ENCODE assay signal across 1 cellular context in the genomic region with DNA sequence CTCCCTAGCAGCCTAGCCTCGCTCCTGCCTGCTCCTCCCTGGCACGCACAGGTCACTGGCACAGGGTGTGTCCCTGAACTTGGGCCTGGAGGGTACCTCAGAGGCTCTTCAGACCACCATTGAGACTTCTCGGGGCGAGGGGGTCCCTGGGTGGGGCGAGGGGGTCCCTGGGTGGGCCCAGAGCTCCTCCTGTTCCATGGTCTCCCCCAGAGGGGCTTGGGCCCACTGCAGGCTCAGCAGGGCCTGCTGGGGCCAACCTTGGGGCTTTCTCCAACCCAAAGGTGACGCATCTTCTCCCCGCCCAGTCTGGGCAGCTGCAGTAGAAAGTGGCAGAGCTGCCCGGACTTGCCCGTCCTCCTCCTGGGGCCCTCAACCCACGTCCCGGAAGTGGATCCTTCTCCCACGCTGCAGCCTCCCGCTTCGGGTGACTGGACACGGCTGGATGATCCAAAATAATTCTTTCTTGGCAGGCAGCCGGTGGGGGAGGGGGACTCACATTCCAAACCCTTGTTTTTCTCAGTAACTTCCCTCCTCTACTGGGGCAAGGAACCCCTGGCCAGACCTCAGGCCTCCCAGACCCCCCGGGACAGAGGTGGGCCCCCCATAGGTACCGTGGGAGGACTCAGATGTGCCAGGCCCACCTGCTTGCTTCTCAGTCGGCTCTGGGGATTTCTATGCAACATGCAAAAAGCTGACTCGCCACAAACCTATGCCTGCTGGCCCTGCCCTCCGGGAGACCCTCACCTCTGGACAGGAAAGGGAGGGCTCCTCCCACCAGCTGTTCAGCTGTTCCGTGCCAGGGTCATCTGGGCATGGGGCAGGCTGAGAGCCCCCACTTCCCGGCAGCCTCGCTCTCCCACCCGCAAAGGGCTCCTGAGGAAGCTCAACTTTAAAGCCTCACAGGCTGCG.
TF ChIP-seq lines count a peak whose summit lies in the region.

No MANE protein-coding gene starts in this region.

TF ChIP-seq in HepG2, 621 proteins besides CTCF, POLR2A, EP300 and RAD21 (continued from another document and continues in another):
- TF ChIP-seq DMAP1 (CRISPR knock-in tag; IDR thresholded peaks at IDR 0.05) (peak; percentile 23; the same call in 1 of the 2 replicates), MAX (IDR thresholded peaks at IDR 0.05) (no peak), TEF (CRISPR knock-in tag; IDR thresholded peaks at IDR 0.05) (no peak), ZNF609 (CRISPR knock-in tag; IDR thresholded peaks at IDR 0.05; ENCODE audit: borderline replicate concordance) (0 out of 2 replicates have a peak, but pooled peaks have one; percentile 30), ZKSCAN5 (CRISPR knock-in tag; IDR thresholded peaks at IDR 0.05) (no peak), SNRNP70 (IDR thresholded peaks at IDR 0.05; ENCODE audit: low read depth, low read length) (no peak), PTBP1 (IDR thresholded peaks at IDR 0.05; ENCODE audit: low read depth, low read length, poor library complexity, severe bottlenecking) (no peak), ZNF496 (CRISPR knock-in tag; IDR thresholded peaks at IDR 0.05; ENCODE audit: insufficient replicate concordance) (no peak), NPAS2 (CRISPR knock-in tag; IDR thresholded peaks at IDR 0.05; ENCODE audit: borderline replicate concordance) (no peak), MED1 (CRISPR knock-in tag; IDR thresholded peaks at IDR 0.05) (no peak), ZIK1 (CRISPR knock-in tag; IDR thresholded peaks at IDR 0.05; ENCODE audit: borderline replicate concordance, low read depth) (no peak), MXD4 (CRISPR knock-in tag; IDR thresholded peaks at IDR 0.05) (no peak), RFXAP (CRISPR knock-in tag; IDR thresholded peaks at IDR 0.05; ENCODE audit: borderline replicate concordance) (no peak), HDAC2 (CRISPR knock-in tag; IDR thresholded peaks at IDR 0.05) (no peak; the same call in 1 of the 2 replicates), FOXO1 (CRISPR knock-in tag; IDR thresholded peaks at IDR 0.05) (no peak), CHCHD3 (CRISPR knock-in tag; IDR thresholded peaks at IDR 0.05) (0 out of 2 replicates have a peak, but pooled peaks have one; percentile 43), NR2F6 (IDR thresholded peaks at IDR 0.05) (no peak), NR2F6 (CRISPR knock-in tag; IDR thresholded peaks at IDR 0.05) (0 out of 2 replicates have a peak, but pooled peaks have one; percentile 17), CCAR2 (optimal IDR thresholded peaks at IDR 0.05; ENCODE audit: low read depth, low read length) (no peak), ZNF782 (CRISPR knock-in tag; IDR thresholded peaks at IDR 0.05; ENCODE audit: borderline replicate concordance) (no peak), MYNN (CRISPR knock-in tag; IDR thresholded peaks at IDR 0.05; ENCODE audit: low read depth) (no peak), ZNF746 (CRISPR knock-in tag; IDR thresholded peaks at IDR 0.05) (peak; percentile 78; the same call in 1 of the 2 replicates), NCOA1 (CRISPR knock-in tag; IDR thresholded peaks at IDR 0.05) (no peak), POLR2AphosphoS5 (IDR thresholded peaks at IDR 0.05; ENCODE audit: low read depth, low read length) (no peak), SMAD3 (CRISPR knock-in tag; IDR thresholded peaks at IDR 0.05) (no peak), ZSCAN20 (CRISPR knock-in tag; IDR thresholded peaks at IDR 0.05; ENCODE audit: borderline replicate concordance) (no peak), MTERF4 (CRISPR knock-in tag; IDR thresholded peaks at IDR 0.05) (no peak), ARNT2 (CRISPR knock-in tag; IDR thresholded peaks at IDR 0.05; ENCODE audit: low read depth) (peak; percentile 50; the same call in 1 of the 2 replicates), XBP1 (CRISPR knock-in tag; IDR thresholded peaks at IDR 0.05) (no peak), PRPF4 (IDR thresholded peaks at IDR 0.05; ENCODE audit: low read depth, low read length, poor library complexity, severe bottlenecking) (no peak), ZNF781 (CRISPR knock-in tag; IDR thresholded peaks at IDR 0.05; ENCODE audit: borderline replicate concordance, not compliant biosample characterization) (no peak), ZNF143 (CRISPR knock-in tag; IDR thresholded peaks at IDR 0.05) (no peak), CCDC6 (CRISPR knock-in tag; IDR thresholded peaks at IDR 0.05) (no peak), ZNF503 (CRISPR knock-in tag; IDR thresholded peaks at IDR 0.05) (no peak), KLF15 (CRISPR knock-in tag; IDR thresholded peaks at IDR 0.05; ENCODE audit: borderline replicate concordance) (no peak), HNF4G (IDR thresholded peaks at IDR 0.05; ENCODE audit: borderline replicate concordance, low read depth, low read length) (no peak), HNF4G (CRISPR knock-in tag; IDR thresholded peaks at IDR 0.05; ENCODE audit: borderline replicate concordance, low read depth) (no peak), KAT7 (CRISPR knock-in tag; IDR thresholded peaks at IDR 0.05; ENCODE audit: borderline replicate concordance) (no peak), PAF1 (CRISPR knock-in tag; IDR thresholded peaks at IDR 0.05) (no peak), NBN (conservative IDR thresholded peaks at IDR 0.05) (no peak), ETV6 (CRISPR knock-in tag; conservative IDR thresholded peaks at IDR 0.05) (no peak), SSRP1 (CRISPR knock-in tag; IDR thresholded peaks at IDR 0.05) (no peak), ZBTB37 (CRISPR knock-in tag; IDR thresholded peaks at IDR 0.05) (no peak), ZNF101 (CRISPR knock-in tag; IDR thresholded peaks at IDR 0.05; ENCODE audit: borderline replicate concordance, low read depth) (no peak), SETDB1 (CRISPR knock-in tag; IDR thresholded peaks at IDR 0.05; ENCODE audit: borderline replicate concordance) (no peak), MTF2 (CRISPR knock-in tag; IDR thresholded peaks at IDR 0.05; ENCODE audit: borderline replicate concordance) (no peak), ZBTB21 (CRISPR knock-in tag; IDR thresholded peaks at IDR 0.05) (no peak)
- TF ChIP-seq, protein P1, sequence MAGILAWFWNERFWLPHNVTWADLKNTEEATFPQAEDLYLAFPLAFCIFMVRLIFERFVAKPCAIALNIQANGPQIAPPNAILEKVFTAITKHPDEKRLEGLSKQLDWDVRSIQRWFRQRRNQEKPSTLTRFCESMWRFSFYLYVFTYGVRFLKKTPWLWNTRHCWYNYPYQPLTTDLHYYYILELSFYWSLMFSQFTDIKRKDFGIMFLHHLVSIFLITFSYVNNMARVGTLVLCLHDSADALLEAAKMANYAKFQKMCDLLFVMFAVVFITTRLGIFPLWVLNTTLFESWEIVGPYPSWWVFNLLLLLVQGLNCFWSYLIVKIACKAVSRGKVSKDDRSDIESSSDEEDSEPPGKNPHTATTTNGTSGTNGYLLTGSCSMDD (CRISPR knock-in tag; IDR thresholded peaks at IDR 0.05) = no peak
- TF ChIP-seq, protein P2, sequence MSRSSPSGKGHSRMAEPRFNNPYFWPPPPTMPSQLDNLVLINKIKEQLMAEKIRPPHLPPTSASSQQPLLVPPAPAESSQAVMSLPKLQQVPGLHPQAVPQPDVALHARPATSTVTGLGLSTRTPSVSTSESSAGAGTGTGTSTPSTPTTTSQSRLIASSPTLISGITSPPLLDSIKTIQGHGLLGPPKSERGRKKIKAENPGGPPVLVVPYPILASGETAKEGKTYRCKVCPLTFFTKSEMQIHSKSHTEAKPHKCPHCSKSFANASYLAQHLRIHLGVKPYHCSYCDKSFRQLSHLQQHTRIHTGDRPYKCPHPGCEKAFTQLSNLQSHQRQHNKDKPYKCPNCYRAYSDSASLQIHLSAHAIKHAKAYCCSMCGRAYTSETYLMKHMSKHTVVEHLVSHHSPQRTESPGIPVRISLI (CRISPR knock-in tag; IDR thresholded peaks at IDR 0.05; ENCODE audit: borderline replicate concordance) = no peak
- TF ChIP-seq, protein P3, sequence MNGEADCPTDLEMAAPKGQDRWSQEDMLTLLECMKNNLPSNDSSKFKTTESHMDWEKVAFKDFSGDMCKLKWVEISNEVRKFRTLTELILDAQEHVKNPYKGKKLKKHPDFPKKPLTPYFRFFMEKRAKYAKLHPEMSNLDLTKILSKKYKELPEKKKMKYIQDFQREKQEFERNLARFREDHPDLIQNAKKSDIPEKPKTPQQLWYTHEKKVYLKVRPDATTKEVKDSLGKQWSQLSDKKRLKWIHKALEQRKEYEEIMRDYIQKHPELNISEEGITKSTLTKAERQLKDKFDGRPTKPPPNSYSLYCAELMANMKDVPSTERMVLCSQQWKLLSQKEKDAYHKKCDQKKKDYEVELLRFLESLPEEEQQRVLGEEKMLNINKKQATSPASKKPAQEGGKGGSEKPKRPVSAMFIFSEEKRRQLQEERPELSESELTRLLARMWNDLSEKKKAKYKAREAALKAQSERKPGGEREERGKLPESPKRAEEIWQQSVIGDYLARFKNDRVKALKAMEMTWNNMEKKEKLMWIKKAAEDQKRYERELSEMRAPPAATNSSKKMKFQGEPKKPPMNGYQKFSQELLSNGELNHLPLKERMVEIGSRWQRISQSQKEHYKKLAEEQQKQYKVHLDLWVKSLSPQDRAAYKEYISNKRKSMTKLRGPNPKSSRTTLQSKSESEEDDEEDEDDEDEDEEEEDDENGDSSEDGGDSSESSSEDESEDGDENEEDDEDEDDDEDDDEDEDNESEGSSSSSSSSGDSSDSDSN (CRISPR knock-in tag; IDR thresholded peaks at IDR 0.05) = no peak
